Comparison of ENCODE assay signal across 13 cellular contexts in the genomic region with DNA sequence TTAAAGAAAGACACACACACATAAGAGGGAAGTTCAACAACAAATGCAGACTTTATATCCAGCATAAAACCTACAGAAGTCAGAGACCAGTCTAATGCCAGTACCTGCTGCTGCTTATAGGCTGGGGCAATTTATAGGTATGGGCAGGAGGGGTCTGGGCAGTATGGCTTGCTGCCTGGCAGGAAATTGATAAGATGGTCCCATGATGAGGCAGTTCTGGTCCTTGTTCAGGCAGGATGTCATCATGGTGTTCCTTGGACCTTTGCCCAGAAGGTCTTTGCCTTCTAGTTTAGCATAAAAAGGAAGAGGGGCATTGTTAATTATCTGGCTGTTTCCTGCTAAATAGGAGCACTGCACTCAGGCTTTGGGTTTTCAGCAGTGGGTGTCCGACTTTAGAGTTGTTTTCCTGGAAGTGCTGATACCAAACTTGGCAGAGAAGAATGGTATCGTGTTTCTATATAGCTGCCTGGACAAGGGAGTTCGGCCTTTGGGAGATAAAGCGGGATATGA. TPM values are rescaled to one million over a fixed set of nuclear protein-coding genes. Genes with fewer than 3 reads are reported as not detected.
A peak's percentile ranks its signal among the peaks of the same experiment; 100 is the strongest.
DNase-seq lines count a peak whose midpoint lies in the region; ATAC-seq and TF ChIP-seq lines count a peak whose summit lies in the region.
"Had no signal": no experiment of that assay in that cellular context is flagged by ENCODE, and none has a peak within 500 bp of the region (broad histone marks: within the 10 kb centered on the region; RNA-seq: fewer than 3 reads in every experiment).

No MANE protein-coding gene starts in this region.

- peaks cover 0 to 14% (median 0%) of the 10 kb centered on the region in 12 donors for H3K9me3 ChIP-seq in heart left ventricle
- H3K9me3 ChIP-seq in subcutaneous abdominal adipose tissue (ENCODE audit: control insufficient read depth in 5 of 5, low read length in 5 of 5) = no peaks in the 10 kb centered on the region
- H3K9me3 ChIP-seq in Karpas-422 (ENCODE audit: low read length) = no peaks in the 10 kb centered on the region

- peaks cover 0 to 4% of the 10 kb centered on the region in 2 donors for H3K9me3 Mint-ChIP-seq in stimulated activated naive B cell treated with anti-CD40 and anti-IgM and Interleukin-4, amounts not matched to agents 10 μg/mL and 1 μg/mL and 100 μg/mL, for 72 hours

- H3K4me3 ChIP-seq in heart left ventricle (no peak overlapping the region), subcutaneous abdominal adipose tissue (ENCODE audit: low read depth in 1 of 5, low read length in 5 of 5) (no peak overlapping the region), Karpas-422 (ENCODE audit: low read length) (no peak overlapping the region)
- H3K4me3 ChIP-seq: GM12878, SK-N-MC had no signal

- H2AFZ ChIP-seq in Karpas-422 (ENCODE audit: low read length) = no peak overlapping the region

- peaks cover 46% of the 10 kb centered on the region for H3K79me2 ChIP-seq in Karpas-422 (ENCODE audit: low read length)

- peaks cover 5 to 42% (median 26%) of the 10 kb centered on the region in 12 donors for H3K4me1 ChIP-seq in heart left ventricle
- peaks cover 0 to 27% (median 7%) of the 10 kb centered on the region in 5 donors for H3K4me1 ChIP-seq in subcutaneous abdominal adipose tissue (ENCODE audit: control insufficient read depth in 5 of 5, insufficient read depth in 5 of 5, low read length in 5 of 5)
- H3K4me1 ChIP-seq in Karpas-422 (ENCODE audit: low read length) = peaks cover 4% of the 10 kb centered on the region; the same call in 1 of the 2 replicates

- TF ChIP-seq CTCF in heart left ventricle (IDR thresholded peaks at IDR 0.05) = no peak

- no peak overlapping the region for H3K4me3 Mint-ChIP-seq in stimulated activated naive B cell treated with anti-CD40 and anti-IgM and Interleukin-4, amounts not matched to agents 10 μg/mL and 1 μg/mL and 100 μg/mL, for 72 hours

- TF ChIP-seq POLR2A in heart left ventricle (IDR thresholded peaks at IDR 0.05) = no peak

- H3K36me3 ChIP-seq in heart left ventricle (no peaks in the 10 kb centered on the region), subcutaneous abdominal adipose tissue (ENCODE audit: control insufficient read depth in 5 of 5, insufficient read depth in 5 of 5, low read length in 5 of 5) (no peaks in the 10 kb centered on the region), Karpas-422 (ENCODE audit: insufficient read depth, low read length) (0 out of 2 replicates have a peak, but pooled peaks cover 3% of the 10 kb centered on the region)

- no peak overlapping the region for H3K9ac ChIP-seq in subcutaneous abdominal adipose tissue (ENCODE audit: low read length in 5 of 5)
- no peak overlapping the region for H3K9ac ChIP-seq in Karpas-422 (ENCODE audit: low read length)

- ATAC-seq in heart left ventricle = peak; percentile 55 to 69 (median 61)
- no peak for ATAC-seq in stimulated activated naive B cell treated with anti-CD40 and anti-IgM and Interleukin-4, amounts not matched to agents 10 μg/mL and 1 μg/mL and 100 μg/mL, for 72 hours (replicated peaks)
- ATAC-seq: esophagus mucosa, GM12878 had no signal

- 9 to 29% (median 22%) methylated on average over 4 of the region's 4 CpGs for WGBS in heart left ventricle, 4 donors

- H3K27me3 Mint-ChIP-seq in stimulated activated naive B cell treated with anti-CD40 and anti-IgM and Interleukin-4, amounts not matched to agents 10 μg/mL and 1 μg/mL and 100 μg/mL, for 72 hours = peaks cover 17 to 24% of the 10 kb centered on the region in 2 donors

- H3K27me3 ChIP-seq in heart left ventricle (no peaks in the 10 kb centered on the region), subcutaneous abdominal adipose tissue (ENCODE audit: control insufficient read depth in 5 of 5, insufficient read depth in 4 of 5, low read length in 5 of 5) (no peaks in the 10 kb centered on the region), Karpas-422 (ENCODE audit: low read length) (no peaks in the 10 kb centered on the region)

- no peaks in the 10 kb centered on the region for H3K9me2 ChIP-seq in Karpas-422 (replicated peaks; ENCODE audit: insufficient read depth, low read length)

- no peak overlapping the region for H3K27ac Mint-ChIP-seq in stimulated activated naive B cell treated with anti-CD40 and anti-IgM and Interleukin-4, amounts not matched to agents 10 μg/mL and 1 μg/mL and 100 μg/mL, for 72 hours
- H3K27ac Mint-ChIP-seq: activated T-helper 2 cell treated with anti-CD3 and anti-CD28 coated beads, Interferon-gamma antibody, Interleukin-2, Interleukin-4, amounts not matched to agents 10 μg/mL and 5 μg/mL and 100 μg/mL, durations not matched to agents 14 hours and 24 hours and 36 hours had no signal

- peaks cover 4 to 5% of the 10 kb centered on the region in 2 donors for H3K4me1 Mint-ChIP-seq in stimulated activated naive B cell treated with anti-CD40 and anti-IgM and Interleukin-4, amounts not matched to agents 10 μg/mL and 1 μg/mL and 100 μg/mL, for 72 hours

- H3K36me3 Mint-ChIP-seq in stimulated activated naive B cell treated with anti-CD40 and anti-IgM and Interleukin-4, amounts not matched to agents 10 μg/mL and 1 μg/mL and 100 μg/mL, for 72 hours = peaks cover 7 to 9% of the 10 kb centered on the region in 2 donors

- intact Hi-C loops in heart left ventricle (cut with DNase I) = loop anchor here in 7 of 10 donors (5.0 kb wide), 4 partner anchors 43 to 82 kb away; a partner anchor contains a TSS

- DNase-seq in DMS 273 (lab: John Stamatoyannopoulos, UW; ENCODE audit: unreplicated experiment) (peak; percentile 29), DMS 273 treated with DMSO at 0.1 percent for 48 hours (lab: John Stamatoyannopoulos, UW) (no peak), UCSD-AML1 (lab: John Stamatoyannopoulos, UW; ENCODE audit: unreplicated experiment) (peak; percentile 65), heart left ventricle (peak in 3 of 5 donors; percentile 35 to 65 (median 60)), midbrain (lab: John Stamatoyannopoulos, UW) (no peak), Karpas-422 (no peak)
- DNase-seq in stimulated activated naive B cell treated with anti-CD40 and anti-IgM and Interleukin-4, amounts not matched to agents 10 μg/mL and 1 μg/mL and 100 μg/mL, for 72 hours = no peak

- H4K20me1 ChIP-seq in Karpas-422 (ENCODE audit: insufficient read depth, low read depth, low read length) = no peaks in the 10 kb centered on the region

- no peak overlapping the region for H3K4me2 ChIP-seq in Karpas-422 (ENCODE audit: low read depth, low read length, poor library complexity, severe bottlenecking)

- H3K27ac ChIP-seq in heart left ventricle (peak overlapping the region; percentile 62 to 95 (median 85)), subcutaneous abdominal adipose tissue (ENCODE audit: low read depth, low read length) (peak overlapping the region; percentile 30), Karpas-422 (ENCODE audit: low read length) (no peak overlapping the region; the same call in 1 of the 2 replicates)
- H3K27ac ChIP-seq: 22Rv1, SK-N-MC had no signal

RNA-seq across cellular contexts. Expression of a gene that starts 10.4 kb away (rescaled TPM):
- 10 to 100 TPM in 1 of 9 donors, 1 to 10 TPM in 5, under 1 TPM in 3; 0.86 to 10.5 (median 1.4) TPM for total RNA-seq in heart left ventricle
- under 1 TPM; 0.53 to 0.72 TPM for polyA plus RNA-seq in heart left ventricle
- total RNA-seq in Karpas-422 (2014; rRNA removed; shearing (Covaris generic); ENCODE audit: low replicate concordance) = not detected in 2 replicates

RNA-seq across cellular contexts. Expression of a gene that starts 49.6 kb away (rescaled TPM):
- 10 to 100 TPM; 11.6 to 54.4 (median 15.7) TPM for total RNA-seq in heart left ventricle
- polyA plus RNA-seq in heart left ventricle = 10 to 100 TPM in 1 of 2 donors, 1 to 10 TPM in 1; 3.5 to 50.1 TPM
- 0.11 and 0.29 TPM in 2 replicates for total RNA-seq in Karpas-422 (2014; rRNA removed; shearing (Covaris generic); ENCODE audit: low replicate concordance)

Comparison
In these comparisons a context has a peak if more than half of its experiments do, and no peak if none do; other contexts are left out.
1. DNase-seq: peak in DMS 273 (single experiment), UCSD-AML1 (single experiment) and heart left ventricle (3 of 5); none in DMS 273 treated with DMSO at 0.1 percent for 48 hours (single experiment), midbrain (single experiment), Karpas-422 (single experiment) and stimulated activated naive B cell treated with anti-CD40 and anti-IgM and Interleukin-4, amounts not matched to agents 10 μg/mL and 1 μg/mL and 100 μg/mL, for 72 hours (single experiment).
2. ATAC-seq: peak in heart left ventricle (4 of 4); none in stimulated activated naive B cell treated with anti-CD40 and anti-IgM and Interleukin-4, amounts not matched to agents 10 μg/mL and 1 μg/mL and 100 μg/mL, for 72 hours (0 of 2).